ENCODE assay signal across 10 cellular contexts in genomic region chr11:44358713-44359112, GRCh38. TPM values are rescaled to one million over a fixed set of nuclear protein-coding genes. Genes with fewer than 3 reads are reported as not detected.
"Had no signal": no experiment of that assay in that cellular context is flagged by ENCODE, and none has a peak within 500 bp of the region (broad histone marks: within the 10 kb centered on the region; RNA-seq: fewer than 3 reads in every experiment).

No MANE protein-coding gene starts in this region.

- H3K27ac Mint-ChIP-seq: HFFc6 had no signal

- H3K36me3 ChIP-seq: HAP-1 had no signal

- H3K9me3 Mint-ChIP-seq: HFFc6 had no signal

- DNase-seq: GOT3, H7, HFFc6, IMR-90, Kasumi-1, KBM-7 had no signal

- H3K9me3 ChIP-seq: HAP-1 had no signal

- H3K4me3 Mint-ChIP-seq: HFFc6 had no signal

- FAIRE-seq: HTR-8/SVneo had no signal

- H3K4me1 ChIP-seq: HAP-1 had no signal

- H3K4me3 ChIP-seq: HAP-1 had no signal

- ATAC-seq: HCT116 had no signal

RNA-seq across cellular contexts. Expression of gene ALX4, which starts 48.8 kb away (rescaled TPM):
- total RNA-seq: H7, HT-29, IMR-90 had no signal
- polyA plus RNA-seq: IMR-90 had no signal
